10 cellular contexts compared by ENCODE assay signal in genomic region chr17:77316191-77316641, GRCh38.
DNase-seq lines count a peak whose midpoint lies in the region; ATAC-seq and TF ChIP-seq lines count a peak whose summit lies in the region.
"Had no signal": no experiment of that assay in that cellular context is flagged by ENCODE, and none has a peak within 500 bp of the region (broad histone marks: within the 10 kb centered on the region; RNA-seq: fewer than 3 reads in every experiment).

No MANE protein-coding gene starts in this region.

- H3K36me3 ChIP-seq in cardiac muscle cell (no peaks in the 10 kb centered on the region), left ventricle myocardium inferior (no peaks in the 10 kb centered on the region), lower lobe of right lung (no peaks in the 10 kb centered on the region), aorta (ENCODE audit: control insufficient read depth in 1 of 2, insufficient read depth in 2 of 2, low read length in 1 of 2) (no peaks in the 10 kb centered on the region)
- H3K36me3 ChIP-seq in CD8-positive, alpha-beta memory T cell (ENCODE audit: insufficient read depth, low read length): no peaks in the 10 kb centered on the region

- intact Hi-C loops in left ventricle myocardium inferior (cut with micrococcal nuclease): no loop called here
- intact Hi-C loops in dendritic cell treated with granulocyte-macrophage colony-stimulating factor and Interleukin-4, amounts not matched to agents 40 ng/mL and 50 ng/mL, for 4 days (cut with micrococcal nuclease): loop anchor here (5.0 kb wide), 1 partner anchor 34 kb away; no protein-coding TSS in a partner anchor
- intact Hi-C loops in lower lobe of right lung (cut with DNase I): no loop called here
- intact Hi-C loops in aorta (cut with DNase I): no loop called here

- H3K27me3 ChIP-seq in cardiac muscle cell (no peaks in the 10 kb centered on the region), left ventricle myocardium inferior (ENCODE audit: low read depth) (no peaks in the 10 kb centered on the region), lower lobe of right lung (ENCODE audit: low read depth) (no peaks in the 10 kb centered on the region), aorta (ENCODE audit: control insufficient read depth in 1 of 2, insufficient read depth in 2 of 2, low read length in 1 of 2) (no peaks in the 10 kb centered on the region)
- H3K27me3 ChIP-seq in CD8-positive, alpha-beta memory T cell (ENCODE audit: insufficient read depth, low read length, poor library complexity, severe bottlenecking): no peaks in the 10 kb centered on the region

- H3K4me1 Mint-ChIP-seq in dendritic cell treated with granulocyte-macrophage colony-stimulating factor and Interleukin-4, amounts not matched to agents 40 ng/mL and 50 ng/mL, for 4 days (ENCODE audit: low read depth): peaks cover 75% of the 10 kb centered on the region
- peaks cover 13 to 25% (median 20%) of the 10 kb centered on the region in 3 donors for H3K4me1 Mint-ChIP-seq in CD8-positive, alpha-beta memory T cell

- POLR2A ChIA-PET in CD8-positive, alpha-beta memory T cell (lab: Charles Lee): no interaction called here

- CTCF ChIA-PET in CD8-positive, alpha-beta memory T cell (lab: Charles Lee): interaction anchor here (1.1 kb wide), 1 partner anchor 125 kb away, joined by 3 read pairs; no protein-coding TSS in a partner anchor

- H3K4me3 ChIP-seq in cardiac muscle cell (no peak overlapping the region), left ventricle myocardium inferior (no peak overlapping the region), lower lobe of right lung (no peak overlapping the region), aorta (ENCODE audit: low read length in 2 of 2) (no peak overlapping the region)
- no peak overlapping the region for H3K4me3 ChIP-seq in CD8-positive, alpha-beta memory T cell (ENCODE audit: low read length)

- H3K27me3 Mint-ChIP-seq in dendritic cell treated with granulocyte-macrophage colony-stimulating factor and Interleukin-4, amounts not matched to agents 40 ng/mL and 50 ng/mL, for 4 days: no peaks in the 10 kb centered on the region
- H3K27me3 Mint-ChIP-seq in CD8-positive, alpha-beta memory T cell: peaks cover 0 to 5% of the 10 kb centered on the region in 2 donors

- H3K9me3 ChIP-seq in cardiac muscle cell (ENCODE audit: low read depth) (no peaks in the 10 kb centered on the region), left ventricle myocardium inferior (replicated peaks) (no peaks in the 10 kb centered on the region), lower lobe of right lung (no peaks in the 10 kb centered on the region), aorta (ENCODE audit: control insufficient read depth, low read length) (no peaks in the 10 kb centered on the region)
- no peaks in the 10 kb centered on the region for H3K9me3 ChIP-seq in CD8-positive, alpha-beta memory T cell (ENCODE audit: low read length)

- peaks cover 27% of the 10 kb centered on the region for H3K4me1 ChIP-seq in cardiac muscle cell (ENCODE audit: low read depth)
- H3K4me1 ChIP-seq in left ventricle myocardium inferior: peaks cover 49% of the 10 kb centered on the region
- peaks cover 45% of the 10 kb centered on the region for H3K4me1 ChIP-seq in lower lobe of right lung
- H3K4me1 ChIP-seq in aorta (ENCODE audit: control insufficient read depth in 1 of 2, insufficient read depth in 2 of 2, low read length in 2 of 2): peaks cover 0 to 2% of the 10 kb centered on the region in 2 donors
- peaks cover 11% of the 10 kb centered on the region for H3K4me1 ChIP-seq in CD8-positive, alpha-beta memory T cell (ENCODE audit: insufficient read depth, low read length)
- H3K4me1 ChIP-seq: parathyroid adenoma had no signal

- TF ChIP-seq CTCF in cardiac muscle cell (IDR thresholded peaks at IDR 0.05; ENCODE audit: low read depth, low read length) (no peak), left ventricle myocardium inferior (IDR thresholded peaks at IDR 0.05; ENCODE audit: borderline replicate concordance) (no peak), lower lobe of right lung (IDR thresholded peaks at IDR 0.05) (no peak)

- DNase-seq in cardiac muscle cell (ENCODE audit: low read depth in 1 of 2, low spot score in 1 of 2): peak; percentile 31 to 76
- no peak for DNase-seq in left ventricle myocardium inferior
- peak; percentile 58 for DNase-seq in lower lobe of right lung
- peak; percentile 79 to 91 for DNase-seq in aorta
- no peak for DNase-seq in COLO668 (lab: John Stamatoyannopoulos, UW; ENCODE audit: unreplicated experiment)
- no peak for DNase-seq in CD8-positive, alpha-beta memory T cell
- DNase-seq: NCI-H748 treated with DMSO at 0.1 percent for 48 hours had no signal

- H3K27ac ChIP-seq in cardiac muscle cell (peak overlapping the region; percentile 10), left ventricle myocardium inferior (replicated peaks) (no peak overlapping the region), lower lobe of right lung (peak overlapping the region; percentile 46), aorta (ENCODE audit: low read depth in 1 of 2, low read length in 2 of 2) (no peak overlapping the region)
- H3K27ac ChIP-seq in CD8-positive, alpha-beta memory T cell (ENCODE audit: low read depth, low read length): no peak overlapping the region
- H3K27ac ChIP-seq: parathyroid adenoma had no signal

- ATAC-seq in lower lobe of right lung (peak; percentile 22 to 34), aorta (ENCODE audit: low FRiP score) (peak; percentile 36), GM21447 (IDR thresholded peaks at IDR 0.05; ENCODE audit: unreplicated experiment) (no peak)

- no peaks in the 10 kb centered on the region for H3K9me3 Mint-ChIP-seq in dendritic cell treated with granulocyte-macrophage colony-stimulating factor and Interleukin-4, amounts not matched to agents 40 ng/mL and 50 ng/mL, for 4 days
- H3K9me3 Mint-ChIP-seq in CD8-positive, alpha-beta memory T cell: no peaks in the 10 kb centered on the region

- no peak overlapping the region for H3K4me3 Mint-ChIP-seq in dendritic cell treated with granulocyte-macrophage colony-stimulating factor and Interleukin-4, amounts not matched to agents 40 ng/mL and 50 ng/mL, for 4 days
- no peak overlapping the region for H3K4me3 Mint-ChIP-seq in CD8-positive, alpha-beta memory T cell

- peaks cover 67% of the 10 kb centered on the region for H3K36me3 Mint-ChIP-seq in dendritic cell treated with granulocyte-macrophage colony-stimulating factor and Interleukin-4, amounts not matched to agents 40 ng/mL and 50 ng/mL, for 4 days (ENCODE audit: low read depth)
- H3K36me3 Mint-ChIP-seq in CD8-positive, alpha-beta memory T cell: no peaks in the 10 kb centered on the region

- WGBS in aorta, 2 donors: 3 to 17% methylated on average over 14 of the region's 14 CpGs

- peak overlapping the region; percentile 55 for H3K27ac Mint-ChIP-seq in dendritic cell treated with granulocyte-macrophage colony-stimulating factor and Interleukin-4, amounts not matched to agents 40 ng/mL and 50 ng/mL, for 4 days
- no peak overlapping the region for H3K27ac Mint-ChIP-seq in CD8-positive, alpha-beta memory T cell

Comparison
In these comparisons a context has a peak if more than half of its experiments do, and no peak if none do; other contexts are left out.
1. DNase-seq: peak in cardiac muscle cell (2 of 2), lower lobe of right lung (single experiment) and aorta (2 of 2); none in left ventricle myocardium inferior (single experiment), COLO668 (single experiment) and CD8-positive, alpha-beta memory T cell (0 of 5).
2. H3K27ac ChIP-seq: peak in cardiac muscle cell (single experiment) and lower lobe of right lung (single experiment); none in left ventricle myocardium inferior (single experiment), aorta (0 of 2) and CD8-positive, alpha-beta memory T cell (single experiment).